8 cellular contexts compared by ENCODE assay signal in the genomic region with DNA sequence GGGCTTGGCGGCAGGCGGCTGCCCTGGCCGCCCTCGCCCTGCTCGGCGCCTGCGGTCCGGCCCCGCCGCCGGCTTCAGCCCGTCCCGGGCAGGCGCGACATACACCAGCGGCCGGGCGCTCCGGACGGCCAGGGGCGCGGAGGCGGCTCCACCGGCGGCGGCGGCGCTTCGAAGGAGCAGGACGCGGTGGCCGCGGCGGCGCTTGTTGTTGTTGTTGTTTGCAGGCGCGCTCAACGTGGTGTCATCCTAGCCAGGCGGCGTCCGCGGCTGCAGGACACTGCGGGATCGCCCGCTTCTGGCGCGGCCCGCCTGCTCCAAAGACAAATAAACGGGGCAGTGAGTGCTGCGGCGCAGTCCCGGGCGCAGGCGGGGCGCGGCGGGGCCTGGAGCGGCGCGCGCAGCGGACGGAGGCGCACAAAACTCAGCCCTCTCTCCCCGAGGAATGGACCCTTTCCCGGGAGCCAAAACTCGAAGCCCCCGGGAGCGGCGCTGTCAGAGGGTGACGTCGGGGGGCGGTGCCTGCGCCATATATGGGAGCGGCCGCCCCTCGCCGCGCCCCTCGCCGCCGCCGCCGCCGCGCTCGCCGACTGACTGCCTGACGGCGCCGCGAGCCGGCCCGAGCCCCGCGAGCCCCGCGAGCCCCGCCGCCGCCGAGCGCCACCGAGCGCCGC. TPM values are rescaled to one million over a fixed set of nuclear protein-coding genes. Genes with fewer than 3 reads are reported as not detected.
DNase-seq lines count a peak whose midpoint lies in the region; ATAC-seq and TF ChIP-seq lines count a peak whose summit lies in the region.

A gene with protein sequence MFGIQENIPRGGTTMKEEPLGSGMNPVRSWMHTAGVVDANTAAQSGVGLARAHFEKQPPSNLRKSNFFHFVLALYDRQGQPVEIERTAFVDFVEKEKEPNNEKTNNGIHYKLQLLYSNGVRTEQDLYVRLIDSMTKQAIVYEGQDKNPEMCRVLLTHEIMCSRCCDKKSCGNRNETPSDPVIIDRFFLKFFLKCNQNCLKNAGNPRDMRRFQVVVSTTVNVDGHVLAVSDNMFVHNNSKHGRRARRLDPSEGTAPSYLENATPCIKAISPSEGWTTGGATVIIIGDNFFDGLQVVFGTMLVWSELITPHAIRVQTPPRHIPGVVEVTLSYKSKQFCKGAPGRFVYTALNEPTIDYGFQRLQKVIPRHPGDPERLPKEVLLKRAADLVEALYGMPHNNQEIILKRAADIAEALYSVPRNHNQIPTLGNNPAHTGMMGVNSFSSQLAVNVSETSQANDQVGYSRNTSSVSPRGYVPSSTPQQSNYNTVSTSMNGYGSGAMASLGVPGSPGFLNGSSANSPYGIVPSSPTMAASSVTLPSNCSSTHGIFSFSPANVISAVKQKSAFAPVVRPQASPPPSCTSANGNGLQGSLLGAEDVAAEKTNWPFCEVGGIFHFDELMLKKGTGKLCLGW (minus strand): TSS at position 444 of the 671 bp plus-strand sequence. CDS start 506 bp downstream, outside the sequence.

- peaks cover 61% of the 10 kb centered on the region for H3K27me3 Mint-ChIP-seq in osteocyte (ENCODE audit: unreplicated experiment)

- H3K4me3 Mint-ChIP-seq in osteocyte (ENCODE audit: unreplicated experiment), result peak within 1 kb of the TSS; percentile 77

- peaks cover 5% of the 10 kb centered on the region for H3K36me3 Mint-ChIP-seq in osteocyte (ENCODE audit: unreplicated experiment)

- no peaks in the 10 kb centered on the region for H3K9me3 Mint-ChIP-seq in osteocyte (ENCODE audit: unreplicated experiment)

- TF ChIP-seq CTCF in osteocyte (IDR thresholded peaks at IDR 0.05), result no peak

- no peak for ATAC-seq in GM18873 (IDR thresholded peaks at IDR 0.05; ENCODE audit: low FRiP score, unreplicated experiment)

- DNase-seq in EL, result peak; percentile 57
- peak; percentile 98 for DNase-seq in NCI-H1436 (lab: John Stamatoyannopoulos, UW)
- DNase-seq in activated naive CD4-positive, alpha-beta T cell treated with Interleukin-2 at 50 U/mL for 16 hours, result peak; percentile 31
- DNase-seq in germinal center (ENCODE audit: low spot score), result peak; percentile 65
- peak; percentile 88 for DNase-seq in osteocyte (ENCODE audit: extremely low spot score, unreplicated experiment)
- no peak for DNase-seq in cortex of kidney (lab: John Stamatoyannopoulos, UW)
- DNase-seq in nucleus accumbens (lab: John Stamatoyannopoulos, UW), result no peak

- H3K27ac Mint-ChIP-seq in osteocyte (ENCODE audit: unreplicated experiment), result no peak within 1 kb of the TSS

- H3K4me1 Mint-ChIP-seq in osteocyte (ENCODE audit: unreplicated experiment), result peaks cover 17% of the 10 kb centered on the region

RNA-seq across cellular contexts. Expression of the gene that starts here (rescaled TPM):
- total RNA-seq in osteocyte, result 0.59 and 0.63 TPM in 2 replicates

Comparison
In these comparisons a context has a peak if more than half of its experiments do, and no peak if none do; other contexts are left out.
1. Peak in DNase-seq in osteocyte; RNA of the gene not detected or under 1 TPM.
2. DNase-seq: peak in EL (single experiment), NCI-H1436 (single experiment), activated naive CD4-positive, alpha-beta T cell treated with Interleukin-2 at 50 U/mL for 16 hours (single experiment) and germinal center (single experiment); none in cortex of kidney (single experiment) and nucleus accumbens (0 of 56).